In genomic region chr9:19192213-19193028, GRCh38 we compare ENCODE assay signal across 15 cellular contexts. TPM values are rescaled to one million over a fixed set of nuclear protein-coding genes. Genes with fewer than 3 reads are reported as not detected.
A peak's percentile ranks its signal among the peaks of the same experiment; 100 is the strongest.
DNase-seq lines count a peak whose midpoint lies in the region; ATAC-seq and TF ChIP-seq lines count a peak whose summit lies in the region.
"Had no signal": no experiment of that assay in that cellular context is flagged by ENCODE, and none has a peak within 500 bp of the region (broad histone marks: within the 10 kb centered on the region; RNA-seq: fewer than 3 reads in every experiment).

No MANE protein-coding gene starts in this region.

- H3K4me2 ChIP-seq in PC-9 (peak overlapping the region; percentile 5; the same call in 1 of the 2 replicates), PC-3 (ENCODE audit: low read length) (no peak overlapping the region)

- POLR2A ChIA-PET in PC-9 (lab: Charles Lee; ENCODE audit: unreplicated experiment) (no interaction called here), PC-3 (lab: Charles Lee; ENCODE audit: unreplicated experiment) (no interaction called here)

- H3K9me3 ChIP-seq in PC-9 (ENCODE audit: insufficient read depth, low read depth) (no peaks in the 10 kb centered on the region), lower lobe of right lung (no peaks in the 10 kb centered on the region), PC-3 (ENCODE audit: low read length) (no peaks in the 10 kb centered on the region)
- H3K9me3 ChIP-seq: SJSA1 had no signal

- H3K9me2 ChIP-seq in PC-9 (ENCODE audit: insufficient read depth), result no peaks in the 10 kb centered on the region
- H3K9me2 ChIP-seq in PC-3 (replicated peaks; ENCODE audit: low read length), result no peaks in the 10 kb centered on the region

- TF ChIP-seq CTCF in PC-9 (conservative IDR thresholded peaks at IDR 0.05), result no peak
- no peak for TF ChIP-seq CTCF in endothelial cell (IDR thresholded peaks at IDR 0.05; ENCODE audit: unreplicated experiment)
- TF ChIP-seq CTCF in lower lobe of right lung (IDR thresholded peaks at IDR 0.05), result no peak
- no peak for TF ChIP-seq CTCF in PC-3 (conservative IDR thresholded peaks at IDR 0.05; ENCODE audit: low read depth, low read length)

- DNase-seq in PC-9 (no peak), endothelial cell (ENCODE audit: low spot score) (no peak), lower lobe of right lung (no peak), SW 1271 (lab: John Stamatoyannopoulos, UW) (no peak), PC-3 (no peak)
- no peak for DNase-seq in stimulated activated effector memory CD8-positive, alpha-beta T cell treated with anti-CD3 and anti-CD28 coated beads, Interleukin-12 subunit alpha, Interleukin-12 subunit beta, amount 100 ng/mL, for 72 hours (ENCODE audit: low spot score in 2 of 2)
- no peak for DNase-seq in activated CD8-positive, alpha-beta memory T cell treated with anti-CD3 and anti-CD28 coated beads, Interleukin-2, amount 50 U/mL, for 48 hours
- DNase-seq: CD8-positive, alpha-beta memory T cell; IMR-90; NCI-H1436 treated with DMSO at 0.1 percent for 48 hours; NCI-H2081; NCI-H524 had no signal

- CTCF ChIA-PET in PC-9 (lab: Charles Lee) (no interaction called here), PC-3 (lab: Charles Lee) (no interaction called here)

- peak overlapping the region; percentile 4 for H3K27ac Mint-ChIP-seq in endothelial cell (ENCODE audit: unreplicated experiment)
- peak overlapping the region; percentile 0 for H3K27ac Mint-ChIP-seq in stimulated activated effector memory CD8-positive, alpha-beta T cell treated with anti-CD3 and anti-CD28 coated beads, Interleukin-12 subunit alpha, Interleukin-12 subunit beta, amount 100 ng/mL, for 72 hours

- H3K27me3 Mint-ChIP-seq in endothelial cell (ENCODE audit: unreplicated experiment), result no peaks in the 10 kb centered on the region

- H4K20me1 ChIP-seq in PC-9 (ENCODE audit: insufficient read depth) (no peaks in the 10 kb centered on the region), PC-3 (ENCODE audit: low read length) (no peaks in the 10 kb centered on the region)

- H3F3A ChIP-seq in PC-9 (ENCODE audit: insufficient read depth, low read depth) (no peaks in the 10 kb centered on the region; the same call in 1 of the 2 replicates), PC-3 (ENCODE audit: low read length, unreplicated experiment) (no peaks in the 10 kb centered on the region)

- H3K4me3 Mint-ChIP-seq in endothelial cell (ENCODE audit: unreplicated experiment), result no peak overlapping the region
- no peak overlapping the region for H3K4me3 Mint-ChIP-seq in stimulated activated effector memory CD8-positive, alpha-beta T cell treated with anti-CD3 and anti-CD28 coated beads, Interleukin-12 subunit alpha, Interleukin-12 subunit beta, amount 100 ng/mL, for 72 hours
- H3K4me3 Mint-ChIP-seq: CD8-positive, alpha-beta memory T cell had no signal

- H3K4me1 Mint-ChIP-seq in endothelial cell (ENCODE audit: unreplicated experiment), result peaks cover 11% of the 10 kb centered on the region
- peaks cover 9% of the 10 kb centered on the region for H3K4me1 Mint-ChIP-seq in stimulated activated effector memory CD8-positive, alpha-beta T cell treated with anti-CD3 and anti-CD28 coated beads, Interleukin-12 subunit alpha, Interleukin-12 subunit beta, amount 100 ng/mL, for 72 hours

- no peaks in the 10 kb centered on the region for H3K9me3 Mint-ChIP-seq in endothelial cell (ENCODE audit: unreplicated experiment)
- H3K9me3 Mint-ChIP-seq in stimulated activated effector memory CD8-positive, alpha-beta T cell treated with anti-CD3 and anti-CD28 coated beads, Interleukin-12 subunit alpha, Interleukin-12 subunit beta, amount 100 ng/mL, for 72 hours, result no peaks in the 10 kb centered on the region
- H3K9me3 Mint-ChIP-seq: CD8-positive, alpha-beta memory T cell had no signal

- intact Hi-C loops in PC-9 (cut with micrococcal nuclease; ENCODE audit: unreplicated experiment) (no loop called here), lower lobe of right lung (cut with DNase I) (no loop called here), PC-3 (cut with micrococcal nuclease) (no loop called here)

- H2AFZ ChIP-seq in PC-9 (no peak overlapping the region), PC-3 (ENCODE audit: low read length) (no peak overlapping the region)

- BruUV-seq in PC-9 (replicated peaks; lab: Mats Ljungman, UMichigan), result no TSS peak
- no TSS peak for BruUV-seq in PC-3 (replicated peaks; lab: Mats Ljungman, UMichigan)

- no peaks in the 10 kb centered on the region for H3K27me3 ChIP-seq in PC-9 (ENCODE audit: insufficient read depth, low read depth)
- no peaks in the 10 kb centered on the region for H3K27me3 ChIP-seq in lower lobe of right lung (ENCODE audit: low read depth)
- H3K27me3 ChIP-seq in PC-3 (ENCODE audit: low read length), result no peaks in the 10 kb centered on the region
- H3K27me3 ChIP-seq: SJSA1 had no signal

- ATAC-seq in lower lobe of right lung, result no peak
- no peak for ATAC-seq in stimulated activated effector memory CD8-positive, alpha-beta T cell treated with anti-CD3 and anti-CD28 coated beads, Interleukin-12 subunit alpha, Interleukin-12 subunit beta, amount 100 ng/mL, for 72 hours
- no peak for ATAC-seq in HG02588 (IDR thresholded peaks at IDR 0.05; ENCODE audit: unreplicated experiment)
- ATAC-seq in PC-3, result no peak
- ATAC-seq: HCT116 had no signal

- no peak overlapping the region for H3K27ac ChIP-seq in PC-9
- H3K27ac ChIP-seq in lower lobe of right lung, result peak overlapping the region; percentile 21
- no peak overlapping the region for H3K27ac ChIP-seq in PC-3 (ENCODE audit: low read length)
- H3K27ac ChIP-seq: SJSA1 had no signal

- H3K4me3 ChIP-seq in PC-9 (no peak overlapping the region), lower lobe of right lung (no peak overlapping the region), PC-3 (ENCODE audit: low read length) (no peak overlapping the region)
- H3K4me3 ChIP-seq: SJSA1 had no signal

- no peak overlapping the region for H3K9ac ChIP-seq in PC-3 (ENCODE audit: low read length)

- H3K36me3 Mint-ChIP-seq in endothelial cell (ENCODE audit: low read depth, unreplicated experiment), result no peaks in the 10 kb centered on the region
- no peaks in the 10 kb centered on the region for H3K36me3 Mint-ChIP-seq in stimulated activated effector memory CD8-positive, alpha-beta T cell treated with anti-CD3 and anti-CD28 coated beads, Interleukin-12 subunit alpha, Interleukin-12 subunit beta, amount 100 ng/mL, for 72 hours

- H3K36me3 ChIP-seq in PC-9 (ENCODE audit: low read depth) (no peaks in the 10 kb centered on the region), lower lobe of right lung (no peaks in the 10 kb centered on the region), PC-3 (ENCODE audit: low read depth, low read length) (no peaks in the 10 kb centered on the region)
- H3K36me3 ChIP-seq: SJSA1 had no signal

- H3K79me2 ChIP-seq in PC-9 (ENCODE audit: low read depth) (no peaks in the 10 kb centered on the region), PC-3 (ENCODE audit: low read length) (no peaks in the 10 kb centered on the region)

- H3K4me1 ChIP-seq in PC-9 (replicated peaks; ENCODE audit: insufficient read depth), result peaks cover 11% of the 10 kb centered on the region
- H3K4me1 ChIP-seq in lower lobe of right lung, result peaks cover 17% of the 10 kb centered on the region
- H3K4me1 ChIP-seq in PC-3 (ENCODE audit: insufficient read depth, low read length), result no peaks in the 10 kb centered on the region
- H3K4me1 ChIP-seq: SJSA1 had no signal

RNA-seq across cellular contexts. Expression of gene DENND4C, which starts 38.1 kb away (rescaled TPM):
- total RNA-seq in PC-9 (2021) (23.1 and 29.5 TPM in 2 replicates), endothelial cell (ENCODE audit: unreplicated experiment) (35.6 TPM), lower lobe of right lung (105 TPM), PC-3 (2014; rRNA removed) (20.9 and 22.6 TPM in 2 replicates)
